20 cellular contexts compared by ENCODE assay signal in the genomic region with DNA sequence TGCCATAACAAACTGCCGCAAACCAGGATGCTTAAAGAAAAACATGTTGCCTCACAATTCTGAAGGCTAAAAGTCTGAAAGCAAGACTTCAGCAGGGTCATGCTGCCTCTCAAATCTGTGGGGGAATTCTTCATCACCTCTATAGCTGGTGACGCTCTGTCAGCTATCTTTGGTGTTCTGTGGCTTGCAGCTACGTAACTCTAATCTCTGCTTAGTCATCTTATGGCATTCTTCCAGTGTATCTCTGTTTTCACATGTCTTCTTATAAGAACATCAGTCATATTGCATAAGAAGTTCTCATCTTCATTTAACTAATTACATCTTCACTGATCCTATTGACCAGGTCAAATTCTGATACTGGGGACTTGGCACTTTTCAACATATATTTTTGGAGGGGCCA.
DNase-seq lines count a peak whose midpoint lies in the region; ATAC-seq, FAIRE-seq and TF ChIP-seq lines count a peak whose summit lies in the region.
"Had no signal": no experiment of that assay in that cellular context is flagged by ENCODE, and none has a peak within 500 bp of the region (broad histone marks: within the 10 kb centered on the region; RNA-seq: fewer than 3 reads in every experiment).

No MANE protein-coding gene starts in this region.

- CTCF ChIA-PET in PC-3 (lab: Charles Lee), result no interaction called here

- intact Hi-C loops in PC-3 (cut with micrococcal nuclease) (no loop called here), right lobe of liver (cut with DNase I) (no loop called here)

- no peaks in the 10 kb centered on the region for H3K9me2 ChIP-seq in PC-3 (replicated peaks; ENCODE audit: low read length)

- H2AFZ ChIP-seq in PC-3 (ENCODE audit: low read length), result no peak overlapping the region
- H2AFZ ChIP-seq: neural progenitor cell had no signal

- H3K4me3 ChIP-seq in PC-3 (ENCODE audit: low read length), result no peak overlapping the region
- no peak overlapping the region for H3K4me3 ChIP-seq in cardiac fibroblast (replicated peaks in 1 of 2; ENCODE audit: low read depth in 2 of 2, low read length in 2 of 2)
- no peak overlapping the region for H3K4me3 ChIP-seq in right lobe of liver
- H3K4me3 ChIP-seq: BLaER1 treated with 17β-estradiol and CSF1 and Interleukin-3, amounts not matched to agents 10 nM and 100 nM; neural progenitor cell had no signal

- H3K36me3 ChIP-seq in PC-3 (ENCODE audit: low read depth, low read length), result no peaks in the 10 kb centered on the region
- H3K36me3 ChIP-seq in right lobe of liver, result no peaks in the 10 kb centered on the region
- H3K36me3 ChIP-seq: BLaER1 treated with 17β-estradiol and CSF1 and Interleukin-3, amounts not matched to agents 10 nM and 100 nM; neural progenitor cell had no signal

- no peak for ATAC-seq in PC-3
- no peak for ATAC-seq in GM18907 (IDR thresholded peaks at IDR 0.05; ENCODE audit: unreplicated experiment)
- no peak for ATAC-seq in right lobe of liver
- ATAC-seq: right cardiac atrium had no signal

- DNase-seq in HTR-8/SVneo (ENCODE audit: insufficient read length, low spot score) (peak; percentile 54), PC-3 (peak; percentile 50), cardiac fibroblast (ENCODE audit: low read depth in 2 of 2) (peak; percentile 1 to 13), renal cortical epithelial cell (ENCODE audit: low read depth) (peak; percentile 20), right lobe of liver (no peak)
- no peak for DNase-seq in activated CD8-positive, alpha-beta memory T cell treated with anti-CD3 and anti-CD28 coated beads for 24 hours
- DNase-seq: activated CD4-positive, alpha-beta T cell treated with anti-CD3 and anti-CD28 coated beads, Interleukin-2, amount 50 U/mL, for 48 hours; activated naive CD8-positive, alpha-beta T cell treated with anti-CD3 and anti-CD28 coated beads for 36 hours; activated T-cell treated with anti-CD3 and anti-CD28 coated beads, Interleukin-2, amount 50 U/mL, for 48 hours; DND-41; NCI-H1092 treated with DMSO at 0.1 percent for 48 hours; NK-92 treated with Interleukin-12 subunit alpha and Interleukin-12 subunit beta, amount 100 ng/mL, for 24 hours; right cardiac atrium; stimulated activated CD4-positive, alpha-beta T cell treated with anti-CD3 and anti-CD28 coated beads, Interleukin-2, amount 100 ng/mL, for 48 hours; stimulated activated CD8-positive, alpha-beta memory T cell treated with anti-CD3 and anti-CD28 coated beads, Interleukin-4, amount 100 ng/mL, for 48 hours had no signal

- no peaks in the 10 kb centered on the region for H4K20me1 ChIP-seq in PC-3 (ENCODE audit: low read length)
- H4K20me1 ChIP-seq: BLaER1 treated with 17β-estradiol and CSF1 and Interleukin-3, amounts not matched to agents 10 nM and 100 nM had no signal

- BruUV-seq in PC-3 (replicated peaks; lab: Mats Ljungman, UMichigan), result no TSS peak

- 35% methylated on average over 3 of the region's 3 CpGs for WGBS in right lobe of liver (ENCODE audit: insufficient coverage, low coverage, low lambda C conversion rate, missing lambda C conversion rate)

- H3K27me3 ChIP-seq in PC-3 (ENCODE audit: low read length) (no peaks in the 10 kb centered on the region), right lobe of liver (no peaks in the 10 kb centered on the region)
- H3K27me3 ChIP-seq: BLaER1 treated with 17β-estradiol and CSF1 and Interleukin-3, amounts not matched to agents 10 nM and 100 nM; neural progenitor cell had no signal

- H3K9me3 ChIP-seq in PC-3 (ENCODE audit: low read length) (no peaks in the 10 kb centered on the region), right lobe of liver (no peaks in the 10 kb centered on the region)

- H3K79me2 ChIP-seq in PC-3 (ENCODE audit: low read length), result no peaks in the 10 kb centered on the region

- POLR2A ChIA-PET in PC-3 (lab: Charles Lee; ENCODE audit: unreplicated experiment), result no interaction called here

- no peak overlapping the region for H3K4me2 ChIP-seq in PC-3 (ENCODE audit: low read length)
- H3K4me2 ChIP-seq: neural progenitor cell had no signal

- H3K4me1 ChIP-seq in PC-3 (ENCODE audit: insufficient read depth, low read length) (no peaks in the 10 kb centered on the region), right lobe of liver (no peaks in the 10 kb centered on the region)
- H3K4me1 ChIP-seq: neural progenitor cell had no signal

- TF ChIP-seq POLR2A in right lobe of liver (IDR thresholded peaks at IDR 0.05), result no peak

- no peak for TF ChIP-seq CTCF in PC-3 (conservative IDR thresholded peaks at IDR 0.05; ENCODE audit: low read depth, low read length)
- TF ChIP-seq CTCF in cardiac fibroblast (IDR thresholded peaks at IDR 0.05; ENCODE audit: low read depth, low read length), result no peak
- no peak for TF ChIP-seq CTCF in right lobe of liver (IDR thresholded peaks at IDR 0.05)

- H3K27ac ChIP-seq in PC-3 (ENCODE audit: low read length), result no peak overlapping the region
- no peak overlapping the region for H3K27ac ChIP-seq in right lobe of liver
- H3K27ac ChIP-seq: BLaER1 treated with 17β-estradiol and CSF1 and Interleukin-3, amounts not matched to agents 10 nM and 100 nM; neural progenitor cell had no signal

- H3F3A ChIP-seq in PC-3 (ENCODE audit: low read length, unreplicated experiment), result no peaks in the 10 kb centered on the region

- FAIRE-seq in HTR-8/SVneo (lab: Jason Lieb, UNC), result peak; percentile 9
- FAIRE-seq: endometrium, islet of Langerhans had no signal

- no peak overlapping the region for H3K9ac ChIP-seq in PC-3 (ENCODE audit: low read length)
- H3K9ac ChIP-seq: BLaER1 treated with 17β-estradiol and CSF1 and Interleukin-3, amounts not matched to agents 10 nM and 100 nM; neural progenitor cell had no signal

Comparison
In these comparisons a context has a peak if more than half of its experiments do, and no peak if none do; other contexts are left out.
1. DNase-seq: peak in HTR-8/SVneo (single experiment), PC-3 (single experiment), cardiac fibroblast (2 of 2) and renal cortical epithelial cell (single experiment); none in activated CD8-positive, alpha-beta memory T cell treated with anti-CD3 and anti-CD28 coated beads for 24 hours (single experiment) and right lobe of liver (0 of 3).